ENCODE assay signal across 17 cellular contexts in the genomic region with DNA sequence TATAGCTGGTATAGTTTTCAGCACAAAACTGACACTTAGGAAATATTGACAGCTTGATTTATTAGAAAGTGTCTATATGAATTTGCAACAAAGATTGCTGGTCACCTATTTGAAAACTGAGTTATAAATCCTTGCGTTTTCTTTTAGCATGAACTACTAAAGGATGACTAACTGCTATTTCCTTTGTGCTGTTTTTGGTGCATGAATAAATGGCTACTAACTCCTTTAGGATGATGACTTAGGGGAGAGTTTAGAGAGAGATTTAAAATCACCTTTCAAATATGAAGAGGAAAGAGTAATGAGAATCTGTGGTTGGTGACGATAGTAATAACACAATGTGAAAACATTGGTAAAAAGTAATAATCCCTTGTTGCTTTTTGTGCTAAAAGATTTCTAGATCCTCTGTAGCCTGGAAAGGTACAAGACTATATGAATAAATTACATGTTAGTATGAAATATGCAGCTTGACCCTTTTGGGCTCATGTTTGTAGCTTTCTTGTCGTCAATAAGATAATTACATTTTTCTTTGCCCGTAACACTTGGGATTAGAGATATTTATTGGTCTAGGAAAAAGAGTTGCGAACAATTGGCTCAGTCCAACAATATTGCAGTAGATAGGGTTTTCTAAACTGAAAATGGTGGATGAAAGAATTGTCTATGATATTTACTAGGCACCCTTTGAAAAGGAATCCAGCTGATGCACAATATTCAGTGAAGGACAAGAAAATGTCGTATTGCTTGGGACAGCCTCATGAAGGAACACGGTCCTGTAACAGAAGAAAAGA.
A peak's percentile ranks its signal among the peaks of the same experiment; 100 is the strongest.
DNase-seq lines count a peak whose midpoint lies in the region; TF ChIP-seq lines count a peak whose summit lies in the region.
"Had no signal": no experiment of that assay in that cellular context is flagged by ENCODE, and none has a peak within 500 bp of the region (broad histone marks: within the 10 kb centered on the region; RNA-seq: fewer than 3 reads in every experiment).

No MANE protein-coding gene starts in this region.

- H3F3A ChIP-seq in GM23248 (ENCODE audit: insufficient read depth), result peaks cover 14% of the 10 kb centered on the region; the same call in 1 of the 2 replicates

- no peak overlapping the region for H4K8ac ChIP-seq in trophoblast cell (ENCODE audit: low read depth, low read length)

- no peaks in the 10 kb centered on the region for H3K36me3 ChIP-seq in GM23248 (ENCODE audit: low read depth)
- H3K36me3 ChIP-seq in trophoblast cell (ENCODE audit: control insufficient read depth in 1 of 2, insufficient read depth in 2 of 2, low read length in 2 of 2), result no peaks in the 10 kb centered on the region

- no peak overlapping the region for H3K27ac ChIP-seq in GM23248
- peak overlapping the region; percentile 29 for H3K27ac ChIP-seq in trophoblast cell (ENCODE audit: low read depth, low read length)
- H3K27ac ChIP-seq: A549, KMS-11 had no signal

- no peak overlapping the region for H4K91ac ChIP-seq in trophoblast cell (ENCODE audit: low read depth, low read length)

- H4K20me1 ChIP-seq in GM23248 (ENCODE audit: insufficient read depth), result no peaks in the 10 kb centered on the region

- H3K4me2 ChIP-seq in GM23248 (ENCODE audit: unreplicated experiment) (peak overlapping the region; percentile 31), trophoblast cell (ENCODE audit: low read length) (no peak overlapping the region)
- H3K4me2 ChIP-seq: A549, KMS-11 had no signal

- H3K4ac ChIP-seq in trophoblast cell (ENCODE audit: low read depth, low read length), result no peak overlapping the region

- H4K12ac ChIP-seq in trophoblast cell (ENCODE audit: low read depth, low read length), result no peak overlapping the region

- H3K79me2 ChIP-seq in GM23248 (ENCODE audit: insufficient read depth) (no peaks in the 10 kb centered on the region), trophoblast cell (ENCODE audit: control insufficient read depth, insufficient read depth, low read length, poor library complexity) (no peaks in the 10 kb centered on the region)

- H2AFZ ChIP-seq in GM23248, result peak overlapping the region; percentile 22; the same call in 1 of the 2 replicates
- no peak overlapping the region for H2AFZ ChIP-seq in trophoblast cell (ENCODE audit: insufficient read depth, low read length, poor library complexity)

- H3K9me3 ChIP-seq in GM23248 (ENCODE audit: low read depth) (no peaks in the 10 kb centered on the region), trophoblast cell (ENCODE audit: insufficient read depth, low read depth, low read length) (no peaks in the 10 kb centered on the region)
- H3K9me3 ChIP-seq: A549 had no signal

- H3K27me3 ChIP-seq in GM23248 (replicated peaks; ENCODE audit: insufficient read depth) (no peaks in the 10 kb centered on the region), trophoblast cell (ENCODE audit: insufficient read depth, low read length) (no peaks in the 10 kb centered on the region)

- no peak overlapping the region for H2BK5ac ChIP-seq in trophoblast cell (ENCODE audit: low read depth, low read length, poor library complexity)

- no peak overlapping the region for H3K18ac ChIP-seq in trophoblast cell (ENCODE audit: low read length)

- peaks cover 19% of the 10 kb centered on the region for H3K4me1 ChIP-seq in GM23248 (ENCODE audit: insufficient read depth)
- no peaks in the 10 kb centered on the region for H3K4me1 ChIP-seq in trophoblast cell (ENCODE audit: control insufficient read depth in 1 of 2, insufficient read depth in 2 of 2, low read length in 2 of 2)
- H3K4me1 ChIP-seq: A549 had no signal

- TF ChIP-seq CTCF in fibroblast of the aortic adventitia (IDR thresholded peaks at IDR 0.05; ENCODE audit: insufficient read depth, low read length), result no peak

- no peaks in the 10 kb centered on the region; the same call in 1 of the 2 replicates for H3K9me2 ChIP-seq in GM23248 (ENCODE audit: insufficient read depth)

- H2AK5ac ChIP-seq in trophoblast cell (ENCODE audit: low read length), result no peak overlapping the region

- H3K79me1 ChIP-seq in trophoblast cell (ENCODE audit: low read length), result no peaks in the 10 kb centered on the region

- 69 to 73% methylated on average over 7 of the region's 7 CpGs for WGBS in GM23248 (ENCODE audit: low coverage in 1 of 2, low lambda C conversion rate in 2 of 2, missing lambda C conversion rate in 2 of 2), 2 experiments
- no CpG with 5 or more reads among the region's 7 CpGs for WGBS in trophoblast cell (ENCODE audit: extremely low coverage, insufficient coverage, insufficient read length)

- no peak overlapping the region for H3K14ac ChIP-seq in trophoblast cell (ENCODE audit: low read length)

- H3K4me3 ChIP-seq in GM23248 (no peak overlapping the region), fibroblast of the aortic adventitia (ENCODE audit: low read depth, low read length) (no peak overlapping the region), trophoblast cell (ENCODE audit: low read depth, low read length) (no peak overlapping the region)
- H3K4me3 ChIP-seq: A549, GM12878 had no signal

- peak; percentile 38 for DNase-seq in GM23248
- peak; percentile 14 for DNase-seq in M059J (ENCODE audit: low read depth)
- peak; percentile 6 for DNase-seq in fibroblast of the aortic adventitia (ENCODE audit: low read depth)
- no peak for DNase-seq in trophoblast cell
- DNase-seq in retina, result no peak
- no peak for DNase-seq in occipital lobe (lab: John Stamatoyannopoulos, UW)
- DNase-seq in activated CD4-positive, alpha-beta T cell treated with anti-CD3 and anti-CD28 coated beads for 1 hour, result no peak
- DNase-seq: DMS79, H9, MV-4-11, NCI-H1694, NCI-H2081 treated with DMSO at 0.1 percent for 48 hours, NCI-H526, Right ventricle myocardium superior had no signal

- no peak overlapping the region for H3K9ac ChIP-seq in GM23248
- no peak overlapping the region for H3K9ac ChIP-seq in trophoblast cell (ENCODE audit: low read length)
- H3K9ac ChIP-seq: KMS-11 had no signal

- H3K23ac ChIP-seq in trophoblast cell (ENCODE audit: low read length), result no peak overlapping the region

- in situ Hi-C loops in GM23248 (cut with MboI), result no loop called here

- no peak overlapping the region for H2BK12ac ChIP-seq in trophoblast cell (ENCODE audit: low read length)

- H2BK120ac ChIP-seq in trophoblast cell (ENCODE audit: insufficient read depth, low read length, poor library complexity), result no peak overlapping the region

Comparison
In these comparisons a context has a peak if more than half of its experiments do, and no peak if none do; other contexts are left out.
1. DNase-seq: peak in GM23248 (single experiment), M059J (single experiment) and fibroblast of the aortic adventitia (single experiment); none in trophoblast cell (0 of 2), retina (single experiment), occipital lobe (single experiment) and activated CD4-positive, alpha-beta T cell treated with anti-CD3 and anti-CD28 coated beads for 1 hour (single experiment).